ENCODE assay signal across 1 cellular context in the genomic region with DNA sequence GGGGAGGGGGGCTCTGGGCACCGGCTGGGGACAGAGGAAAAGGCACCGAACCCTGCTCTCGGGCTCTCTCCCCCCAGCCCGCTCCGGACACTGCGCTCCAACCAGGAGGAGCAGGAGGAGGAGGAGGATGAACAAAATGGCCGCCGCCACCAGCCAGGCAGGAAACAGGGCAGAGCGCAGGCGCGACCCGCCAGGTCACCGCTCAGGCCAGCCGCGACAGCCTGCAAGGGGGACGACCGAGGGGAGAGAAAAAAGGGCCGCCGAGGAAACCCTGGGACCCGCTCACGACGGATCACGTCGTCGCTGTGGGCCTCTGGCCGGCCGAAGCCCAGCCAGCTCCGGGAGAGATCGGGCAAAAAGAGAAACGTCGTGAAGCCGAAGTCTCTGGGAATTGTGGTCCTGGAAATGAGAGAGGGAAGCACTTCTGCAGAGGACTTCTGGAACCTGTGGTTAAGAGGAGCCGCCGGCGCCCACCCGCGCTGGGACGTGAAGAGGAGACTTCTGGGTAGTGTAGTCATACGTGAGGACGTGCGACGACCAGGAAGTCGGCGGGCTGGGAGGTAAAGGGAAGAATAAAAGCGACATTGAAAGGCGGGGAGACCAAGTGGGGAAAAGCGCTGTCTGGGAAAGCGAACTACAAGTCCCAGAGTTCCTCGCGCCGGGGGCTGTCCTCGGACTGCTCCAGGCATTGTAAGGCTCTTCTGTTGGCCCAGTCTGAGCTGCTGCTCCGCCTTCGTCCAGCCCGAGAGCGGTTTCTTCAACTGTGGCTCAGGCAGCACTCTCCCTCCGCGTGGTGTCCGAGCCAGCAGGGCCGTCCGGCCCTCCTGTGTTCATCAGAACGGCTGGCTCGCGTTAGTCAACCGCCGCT.
TF ChIP-seq lines count a peak whose summit lies in the region.

A gene with protein sequence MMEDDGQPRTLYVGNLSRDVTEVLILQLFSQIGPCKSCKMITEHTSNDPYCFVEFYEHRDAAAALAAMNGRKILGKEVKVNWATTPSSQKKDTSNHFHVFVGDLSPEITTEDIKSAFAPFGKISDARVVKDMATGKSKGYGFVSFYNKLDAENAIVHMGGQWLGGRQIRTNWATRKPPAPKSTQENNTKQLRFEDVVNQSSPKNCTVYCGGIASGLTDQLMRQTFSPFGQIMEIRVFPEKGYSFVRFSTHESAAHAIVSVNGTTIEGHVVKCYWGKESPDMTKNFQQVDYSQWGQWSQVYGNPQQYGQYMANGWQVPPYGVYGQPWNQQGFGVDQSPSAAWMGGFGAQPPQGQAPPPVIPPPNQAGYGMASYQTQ (minus strand): TSS at position 428 of the 868 bp plus-strand sequence. CDS start 499 bp downstream, outside the sequence.

TF ChIP-seq in HepG2, 621 proteins besides CTCF, POLR2A, EP300 and RAD21 (continued from another document and continues in another):
- TF ChIP-seq, protein P1, sequence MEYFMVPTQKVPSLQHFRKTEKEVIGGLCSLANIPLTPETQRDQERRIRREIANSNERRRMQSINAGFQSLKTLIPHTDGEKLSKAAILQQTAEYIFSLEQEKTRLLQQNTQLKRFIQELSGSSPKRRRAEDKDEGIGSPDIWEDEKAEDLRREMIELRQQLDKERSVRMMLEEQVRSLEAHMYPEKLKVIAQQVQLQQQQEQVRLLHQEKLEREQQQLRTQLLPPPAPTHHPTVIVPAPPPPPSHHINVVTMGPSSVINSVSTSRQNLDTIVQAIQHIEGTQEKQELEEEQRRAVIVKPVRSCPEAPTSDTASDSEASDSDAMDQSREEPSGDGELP (IDR thresholded peaks at IDR 0.05; ENCODE audit: borderline replicate concordance, low read depth): no peak
- TF ChIP-seq ZNF33B (CRISPR knock-in tag; IDR thresholded peaks at IDR 0.05) (peak; percentile 53; the same call in 1 of the 2 replicates), ZNF430 (CRISPR knock-in tag; IDR thresholded peaks at IDR 0.05) (peak; percentile 64; the same call in 1 of the 2 replicates), ZNF235 (CRISPR knock-in tag; IDR thresholded peaks at IDR 0.05; ENCODE audit: borderline replicate concordance) (0 out of 2 replicates have a peak, but pooled peaks have one; percentile 24), HDAC1 (CRISPR knock-in tag; IDR thresholded peaks at IDR 0.05) (peak; percentile 97), TBX3 (IDR thresholded peaks at IDR 0.05; ENCODE audit: borderline replicate concordance) (no peak), PRDM15 (CRISPR knock-in tag; IDR thresholded peaks at IDR 0.05) (no peak), ZNF644 (CRISPR knock-in tag; IDR thresholded peaks at IDR 0.05; ENCODE audit: low read depth) (no peak), HOXA9 (CRISPR knock-in tag; IDR thresholded peaks at IDR 0.05; ENCODE audit: borderline replicate concordance) (no peak), ZNF780A (CRISPR knock-in tag; IDR thresholded peaks at IDR 0.05) (no peak), SMYD3 (CRISPR knock-in tag; IDR thresholded peaks at IDR 0.05) (no peak), MBNL3 (CRISPR knock-in tag; conservative IDR thresholded peaks at IDR 0.05) (no peak), PPARG (CRISPR knock-in tag; conservative IDR thresholded peaks at IDR 0.05) (peak; percentile 23; the same call in 1 of the 2 replicates), ZNF503 (CRISPR knock-in tag; IDR thresholded peaks at IDR 0.05) (no peak), ZNF598 (CRISPR knock-in tag; IDR thresholded peaks at IDR 0.05; ENCODE audit: borderline replicate concordance) (peak; percentile 55; the same call in 1 of the 2 replicates), ZFP36L2 (CRISPR knock-in tag; IDR thresholded peaks at IDR 0.05) (no peak), REXO4 (CRISPR knock-in tag; IDR thresholded peaks at IDR 0.05; ENCODE audit: borderline replicate concordance) (peak; percentile 80; the same call in 1 of the 2 replicates), ZNF781 (CRISPR knock-in tag; IDR thresholded peaks at IDR 0.05; ENCODE audit: borderline replicate concordance, not compliant biosample characterization) (no peak), GRHL1 (CRISPR knock-in tag; conservative IDR thresholded peaks at IDR 0.05) (no peak), FOXA1 (IDR thresholded peaks at IDR 0.05) (no peak), FOXA1 (CRISPR knock-in tag; IDR thresholded peaks at IDR 0.05) (no peak), KDM1A (CRISPR knock-in tag; IDR thresholded peaks at IDR 0.05) (no peak), FOXP1 (IDR thresholded peaks at IDR 0.05) (no peak), FOXP1 (CRISPR knock-in tag; IDR thresholded peaks at IDR 0.05) (no peak), TRAFD1 (CRISPR knock-in tag; IDR thresholded peaks at IDR 0.05; ENCODE audit: borderline replicate concordance) (no peak), U2AF2 (IDR thresholded peaks at IDR 0.05; ENCODE audit: low read depth, low read length) (0 out of 2 replicates have a peak, but pooled peaks have one; percentile 68), ZNF512B (CRISPR knock-in tag; IDR thresholded peaks at IDR 0.05; ENCODE audit: borderline replicate concordance) (no peak), HMG20A (CRISPR knock-in tag; IDR thresholded peaks at IDR 0.05; ENCODE audit: borderline replicate concordance) (no peak)
- TF ChIP-seq, protein P2, sequence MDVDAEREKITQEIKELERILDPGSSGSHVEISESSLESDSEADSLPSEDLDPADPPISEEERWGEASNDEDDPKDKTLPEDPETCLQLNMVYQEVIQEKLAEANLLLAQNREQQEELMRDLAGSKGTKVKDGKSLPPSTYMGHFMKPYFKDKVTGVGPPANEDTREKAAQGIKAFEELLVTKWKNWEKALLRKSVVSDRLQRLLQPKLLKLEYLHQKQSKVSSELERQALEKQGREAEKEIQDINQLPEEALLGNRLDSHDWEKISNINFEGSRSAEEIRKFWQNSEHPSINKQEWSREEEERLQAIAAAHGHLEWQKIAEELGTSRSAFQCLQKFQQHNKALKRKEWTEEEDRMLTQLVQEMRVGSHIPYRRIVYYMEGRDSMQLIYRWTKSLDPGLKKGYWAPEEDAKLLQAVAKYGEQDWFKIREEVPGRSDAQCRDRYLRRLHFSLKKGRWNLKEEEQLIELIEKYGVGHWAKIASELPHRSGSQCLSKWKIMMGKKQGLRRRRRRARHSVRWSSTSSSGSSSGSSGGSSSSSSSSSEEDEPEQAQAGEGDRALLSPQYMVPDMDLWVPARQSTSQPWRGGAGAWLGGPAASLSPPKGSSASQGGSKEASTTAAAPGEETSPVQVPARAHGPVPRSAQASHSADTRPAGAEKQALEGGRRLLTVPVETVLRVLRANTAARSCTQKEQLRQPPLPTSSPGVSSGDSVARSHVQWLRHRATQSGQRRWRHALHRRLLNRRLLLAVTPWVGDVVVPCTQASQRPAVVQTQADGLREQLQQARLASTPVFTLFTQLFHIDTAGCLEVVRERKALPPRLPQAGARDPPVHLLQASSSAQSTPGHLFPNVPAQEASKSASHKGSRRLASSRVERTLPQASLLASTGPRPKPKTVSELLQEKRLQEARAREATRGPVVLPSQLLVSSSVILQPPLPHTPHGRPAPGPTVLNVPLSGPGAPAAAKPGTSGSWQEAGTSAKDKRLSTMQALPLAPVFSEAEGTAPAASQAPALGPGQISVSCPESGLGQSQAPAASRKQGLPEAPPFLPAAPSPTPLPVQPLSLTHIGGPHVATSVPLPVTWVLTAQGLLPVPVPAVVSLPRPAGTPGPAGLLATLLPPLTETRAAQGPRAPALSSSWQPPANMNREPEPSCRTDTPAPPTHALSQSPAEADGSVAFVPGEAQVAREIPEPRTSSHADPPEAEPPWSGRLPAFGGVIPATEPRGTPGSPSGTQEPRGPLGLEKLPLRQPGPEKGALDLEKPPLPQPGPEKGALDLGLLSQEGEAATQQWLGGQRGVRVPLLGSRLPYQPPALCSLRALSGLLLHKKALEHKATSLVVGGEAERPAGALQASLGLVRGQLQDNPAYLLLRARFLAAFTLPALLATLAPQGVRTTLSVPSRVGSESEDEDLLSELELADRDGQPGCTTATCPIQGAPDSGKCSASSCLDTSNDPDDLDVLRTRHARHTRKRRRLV (CRISPR knock-in tag; IDR thresholded peaks at IDR 0.05): peak; percentile 91
- TF ChIP-seq, protein P3, sequence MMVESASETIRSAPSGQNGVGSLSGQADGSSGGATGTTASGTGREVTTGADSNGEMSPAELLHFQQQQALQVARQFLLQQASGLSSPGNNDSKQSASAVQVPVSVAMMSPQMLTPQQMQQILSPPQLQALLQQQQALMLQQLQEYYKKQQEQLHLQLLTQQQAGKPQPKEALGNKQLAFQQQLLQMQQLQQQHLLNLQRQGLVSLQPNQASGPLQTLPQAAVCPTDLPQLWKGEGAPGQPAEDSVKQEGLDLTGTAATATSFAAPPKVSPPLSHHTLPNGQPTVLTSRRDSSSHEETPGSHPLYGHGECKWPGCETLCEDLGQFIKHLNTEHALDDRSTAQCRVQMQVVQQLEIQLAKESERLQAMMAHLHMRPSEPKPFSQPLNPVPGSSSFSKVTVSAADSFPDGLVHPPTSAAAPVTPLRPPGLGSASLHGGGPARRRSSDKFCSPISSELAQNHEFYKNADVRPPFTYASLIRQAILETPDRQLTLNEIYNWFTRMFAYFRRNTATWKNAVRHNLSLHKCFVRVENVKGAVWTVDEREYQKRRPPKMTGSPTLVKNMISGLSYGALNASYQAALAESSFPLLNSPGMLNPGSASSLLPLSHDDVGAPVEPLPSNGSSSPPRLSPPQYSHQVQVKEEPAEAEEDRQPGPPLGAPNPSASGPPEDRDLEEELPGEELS (CRISPR knock-in tag; IDR thresholded peaks at IDR 0.05): no peak
